1 cellular context compared by ENCODE assay signal in the genomic region with DNA sequence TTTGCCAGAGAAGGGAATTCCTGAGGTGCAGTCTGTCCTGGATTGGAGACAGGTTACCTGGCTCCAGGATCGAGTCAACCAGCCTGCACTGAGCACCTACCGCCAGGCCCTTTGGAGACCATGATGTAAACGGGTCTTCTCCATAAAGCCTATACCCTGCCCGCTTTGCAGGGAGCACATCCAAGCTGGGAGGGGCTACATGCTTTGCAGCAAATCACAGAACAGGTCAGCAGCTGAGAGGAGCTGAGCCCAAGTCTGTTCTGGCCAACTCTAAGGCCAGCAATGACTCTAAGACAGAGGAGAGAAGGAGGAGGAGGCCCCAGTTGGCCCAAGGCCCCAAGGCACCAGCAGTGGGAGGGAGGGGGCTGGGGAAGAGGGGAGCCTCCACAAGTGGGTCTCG.
TF ChIP-seq lines count a peak whose summit lies in the region.

No MANE protein-coding gene starts in this region.

TF ChIP-seq in GM23338, 12 proteins besides CTCF, POLR2A, EP300 and RAD21 (continued from another document):
- no peak for TF ChIP-seq EZH2phosphoT487 (IDR thresholded peaks at IDR 0.05; ENCODE audit: unreplicated experiment)
- TF ChIP-seq JUNB (IDR thresholded peaks at IDR 0.05; ENCODE audit: unreplicated experiment), result no peak
